Comparison of ENCODE assay signal across 1 cellular context in the genomic region with DNA sequence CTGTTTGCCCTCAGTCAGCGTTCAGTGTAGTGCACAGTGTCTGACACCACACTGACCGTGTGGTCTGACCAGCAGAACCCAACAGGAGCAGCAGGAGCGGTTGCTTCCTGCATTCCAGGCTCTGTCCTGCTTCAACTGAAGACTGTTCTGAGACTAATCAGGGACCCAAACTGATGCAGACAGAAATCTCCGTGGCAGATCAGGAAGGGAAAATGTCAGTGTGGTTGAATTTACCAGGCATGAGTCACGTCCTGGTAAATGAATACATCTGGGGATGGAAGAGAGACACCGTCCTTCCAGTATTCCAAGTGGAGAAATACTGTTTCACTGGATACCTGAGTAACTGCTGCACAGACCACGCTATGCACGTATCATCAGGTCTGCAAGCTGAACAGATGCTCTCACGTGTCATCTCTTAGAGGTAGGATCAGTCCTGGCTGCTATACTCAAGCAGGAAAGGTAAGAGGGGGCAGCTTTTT.
TF ChIP-seq lines count a peak whose summit lies in the region.

No MANE protein-coding gene starts in this region.

TF ChIP-seq in SK-N-SH, 30 proteins besides CTCF, POLR2A, EP300 and RAD21 (continued from another document):
- TF ChIP-seq, protein P1, sequence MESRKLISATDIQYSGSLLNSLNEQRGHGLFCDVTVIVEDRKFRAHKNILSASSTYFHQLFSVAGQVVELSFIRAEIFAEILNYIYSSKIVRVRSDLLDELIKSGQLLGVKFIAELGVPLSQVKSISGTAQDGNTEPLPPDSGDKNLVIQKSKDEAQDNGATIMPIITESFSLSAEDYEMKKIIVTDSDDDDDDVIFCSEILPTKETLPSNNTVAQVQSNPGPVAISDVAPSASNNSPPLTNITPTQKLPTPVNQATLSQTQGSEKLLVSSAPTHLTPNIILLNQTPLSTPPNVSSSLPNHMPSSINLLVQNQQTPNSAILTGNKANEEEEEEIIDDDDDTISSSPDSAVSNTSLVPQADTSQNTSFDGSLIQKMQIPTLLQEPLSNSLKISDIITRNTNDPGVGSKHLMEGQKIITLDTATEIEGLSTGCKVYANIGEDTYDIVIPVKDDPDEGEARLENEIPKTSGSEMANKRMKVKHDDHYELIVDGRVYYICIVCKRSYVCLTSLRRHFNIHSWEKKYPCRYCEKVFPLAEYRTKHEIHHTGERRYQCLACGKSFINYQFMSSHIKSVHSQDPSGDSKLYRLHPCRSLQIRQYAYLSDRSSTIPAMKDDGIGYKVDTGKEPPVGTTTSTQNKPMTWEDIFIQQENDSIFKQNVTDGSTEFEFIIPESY (IDR thresholded peaks at IDR 0.05; ENCODE audit: borderline replicate concordance, low read depth), result peak; percentile 88
- TF ChIP-seq NRF1 (IDR thresholded peaks at IDR 0.05; ENCODE audit: low read depth, low read length), result no peak
- 0 out of 2 replicates have a peak, but pooled peaks have one; percentile 44 for TF ChIP-seq RCOR1 (IDR thresholded peaks at IDR 0.05; ENCODE audit: low read length)
- peak; percentile 88 for TF ChIP-seq ELF1 (IDR thresholded peaks at IDR 0.05)
- TF ChIP-seq, protein P2, sequence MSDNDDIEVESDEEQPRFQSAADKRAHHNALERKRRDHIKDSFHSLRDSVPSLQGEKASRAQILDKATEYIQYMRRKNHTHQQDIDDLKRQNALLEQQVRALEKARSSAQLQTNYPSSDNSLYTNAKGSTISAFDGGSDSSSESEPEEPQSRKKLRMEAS (IDR thresholded peaks at IDR 0.05; ENCODE audit: low read depth), result peak; percentile 90
- peak; percentile 63; the same call in 1 of the 2 replicates for TF ChIP-seq YY1 (IDR thresholded peaks at IDR 0.05; ENCODE audit: low read depth)
- TF ChIP-seq EZH2phosphoT487 (IDR thresholded peaks at IDR 0.05; ENCODE audit: borderline replicate concordance, low read depth), result no peak
- TF ChIP-seq CHD2 (IDR thresholded peaks at IDR 0.05; ENCODE audit: low read length, partially characterized antibody), result peak; percentile 65
- peak; percentile 100 for TF ChIP-seq TCF12 (IDR thresholded peaks at IDR 0.05)
- TF ChIP-seq FOXJ3 (CRISPR knock-in tag; IDR thresholded peaks at IDR 0.05), result peak; percentile 72; the same call in 1 of the 2 replicates
